In the genomic region with DNA sequence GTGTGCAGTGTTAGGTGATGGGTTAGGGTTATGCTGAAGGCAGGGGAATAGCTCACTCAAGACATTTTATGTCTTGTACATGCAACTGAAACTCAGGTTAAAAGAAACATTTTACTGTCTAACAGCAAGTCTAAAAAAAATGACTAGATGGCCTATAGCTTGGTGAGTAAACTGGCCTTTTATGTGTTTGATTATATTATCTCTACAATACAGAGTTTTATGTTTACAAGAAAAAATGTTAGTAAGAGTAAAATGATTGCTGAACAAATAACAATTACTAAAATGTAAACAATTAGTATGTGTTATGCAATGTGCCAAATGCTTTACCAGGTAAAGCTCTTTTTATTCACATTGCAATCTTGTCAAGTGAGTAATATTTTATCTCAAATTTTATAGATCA, we compare ENCODE assay signal across 23 cellular contexts.
"Had no signal": no experiment of that assay in that cellular context is flagged by ENCODE, and none has a peak within 500 bp of the region (broad histone marks: within the 10 kb centered on the region; RNA-seq: fewer than 3 reads in every experiment).

No MANE protein-coding gene starts in this region.

- FAIRE-seq: small intestine, urothelium cell line had no signal

- H3K4me3 ChIP-seq: neural progenitor cell, ovary, psoas muscle, right lobe of liver, sigmoid colon, stomach, thoracic aorta, thyroid gland, tibial nerve, upper lobe of left lung, vagina had no signal

- DNase-seq: occipital lobe; ovary; posterior cingulate gyrus; psoas muscle; right cardiac atrium; right lobe of liver; sigmoid colon; small intestine; stimulated activated CD4-positive, alpha-beta T cell treated with anti-CD3 and anti-CD28 coated beads, Interleukin-15, amount 100 ng/mL, for 24 hours; stimulated activated CD4-positive, alpha-beta T cell treated with anti-CD3 and anti-CD28 coated beads, Interleukin-2, amount 100 ng/mL, for 24 hours; stimulated activated CD4-positive, alpha-beta T cell treated with anti-CD3 and anti-CD28 coated beads, Interleukin-2, amount 100 ng/mL, for 48 hours; stimulated activated CD4-positive, alpha-beta T cell treated with anti-CD3 and anti-CD28 coated beads, Interleukin-4, amount 100 ng/mL, for 24 hours; stimulated activated naive B cell treated with anti-CD40 and anti-IgM and Interleukin-4, amounts not matched to agents 10 μg/mL and 1 μg/mL and 100 μg/mL, for 72 hours; stimulated activated naive CD4-positive, alpha-beta T cell treated with Interleukin-2 at 50 U/mL for 16 hours; stomach; thyroid gland; trophoblast cell; upper lobe of left lung had no signal

- H3K36me3 ChIP-seq: neural progenitor cell, ovary, right lobe of liver, sigmoid colon, stomach, thoracic aorta, thyroid gland, tibial nerve, upper lobe of left lung, vagina had no signal

- H3K27me3 ChIP-seq: neural progenitor cell, ovary, right lobe of liver, sigmoid colon, stomach, thyroid gland, tibial nerve, upper lobe of left lung, vagina had no signal
